ENCODE assay signal across 1 cellular context in genomic region chr11:64305691-64306562, GRCh38.
TF ChIP-seq lines count a peak whose summit lies in the region.

No MANE protein-coding gene starts in this region.

TF ChIP-seq in A549, 52 proteins besides CTCF, POLR2A, EP300 and RAD21 (continued from another document):
- TF ChIP-seq REST (IDR thresholded peaks at IDR 0.05) (no peak), PHF8 (IDR thresholded peaks at IDR 0.05; ENCODE audit: borderline replicate concordance, low read depth) (0 out of 2 replicates have a peak, but pooled peaks have one; percentile 26), PBX3 (IDR thresholded peaks at IDR 0.05) (0 out of 2 replicates have a peak, but pooled peaks have one; percentile 10), POLR2AphosphoS2 (conservative IDR thresholded peaks at IDR 0.05; ENCODE audit: low read length) (no peak), HEYL (CRISPR knock-in tag; IDR thresholded peaks at IDR 0.05) (no peak), ZFP36 (IDR thresholded peaks at IDR 0.05; ENCODE audit: borderline replicate concordance, partially characterized antibody) (no peak), HOXA7 (CRISPR knock-in tag; IDR thresholded peaks at IDR 0.05) (peak; percentile 41; the same call in 1 of the 2 replicates)
- TF ChIP-seq, protein P1, sequence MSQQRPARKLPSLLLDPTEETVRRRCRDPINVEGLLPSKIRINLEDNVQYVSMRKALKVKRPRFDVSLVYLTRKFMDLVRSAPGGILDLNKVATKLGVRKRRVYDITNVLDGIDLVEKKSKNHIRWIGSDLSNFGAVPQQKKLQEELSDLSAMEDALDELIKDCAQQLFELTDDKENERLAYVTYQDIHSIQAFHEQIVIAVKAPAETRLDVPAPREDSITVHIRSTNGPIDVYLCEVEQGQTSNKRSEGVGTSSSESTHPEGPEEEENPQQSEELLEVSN (IDR thresholded peaks at IDR 0.05; ENCODE audit: borderline replicate concordance, low read depth): peak; percentile 42; the same call in 1 of the 2 replicates
- TF ChIP-seq, protein P2, sequence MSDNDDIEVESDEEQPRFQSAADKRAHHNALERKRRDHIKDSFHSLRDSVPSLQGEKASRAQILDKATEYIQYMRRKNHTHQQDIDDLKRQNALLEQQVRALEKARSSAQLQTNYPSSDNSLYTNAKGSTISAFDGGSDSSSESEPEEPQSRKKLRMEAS (IDR thresholded peaks at IDR 0.05): peak; percentile 59; the same call in 1 of the 2 replicates
- TF ChIP-seq, protein P3, sequence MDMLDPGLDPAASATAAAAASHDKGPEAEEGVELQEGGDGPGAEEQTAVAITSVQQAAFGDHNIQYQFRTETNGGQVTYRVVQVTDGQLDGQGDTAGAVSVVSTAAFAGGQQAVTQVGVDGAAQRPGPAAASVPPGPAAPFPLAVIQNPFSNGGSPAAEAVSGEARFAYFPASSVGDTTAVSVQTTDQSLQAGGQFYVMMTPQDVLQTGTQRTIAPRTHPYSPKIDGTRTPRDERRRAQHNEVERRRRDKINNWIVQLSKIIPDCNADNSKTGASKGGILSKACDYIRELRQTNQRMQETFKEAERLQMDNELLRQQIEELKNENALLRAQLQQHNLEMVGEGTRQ (IDR thresholded peaks at IDR 0.05): no peak
